ENCODE assay signal across 30 cellular contexts in the genomic region with DNA sequence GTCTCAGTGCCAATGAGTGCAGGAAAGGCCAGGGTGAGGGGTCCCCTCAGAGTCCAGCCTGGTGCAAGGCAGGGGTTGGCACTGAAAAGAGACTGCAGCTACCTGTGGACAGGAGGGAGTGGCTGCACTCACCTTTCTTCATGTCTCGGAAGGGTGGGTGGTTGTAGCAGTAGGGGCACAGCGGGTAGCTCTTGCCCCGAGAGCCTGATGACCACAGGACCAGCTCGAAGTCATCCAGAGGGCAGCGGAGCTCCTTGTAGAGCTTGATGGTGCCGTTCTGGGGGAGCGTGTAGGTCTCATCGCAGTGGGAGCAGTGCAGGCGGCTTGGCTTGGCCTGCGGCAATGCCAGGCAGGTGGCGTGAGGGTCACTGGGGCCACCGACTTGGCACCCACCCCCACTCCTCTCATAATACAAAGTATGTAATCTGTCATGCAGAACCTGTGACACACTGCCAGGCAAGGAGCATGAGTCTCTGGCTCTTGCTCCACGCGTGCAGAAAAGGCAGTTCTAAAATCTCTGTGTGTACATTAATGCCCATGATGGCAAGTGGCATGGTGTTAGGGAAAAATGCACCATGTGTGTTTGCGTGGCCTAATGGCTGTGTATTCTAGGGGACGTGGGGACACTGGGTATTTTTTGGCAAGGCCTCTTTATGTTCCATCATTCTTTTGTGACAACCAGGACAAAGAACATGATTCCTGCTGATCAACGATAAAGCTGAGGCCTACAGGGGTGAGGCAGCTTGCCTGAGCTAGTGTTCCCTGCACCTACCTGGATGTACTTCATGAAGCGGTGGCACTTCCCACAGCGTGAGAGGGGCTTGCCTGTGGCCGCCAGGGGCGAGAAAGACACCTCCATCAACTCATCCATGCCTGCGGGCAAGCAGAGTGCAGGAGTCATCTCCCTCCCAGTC.
"Had no signal": no experiment of that assay in that cellular context is flagged by ENCODE, and none has a peak within 500 bp of the region (broad histone marks: within the 10 kb centered on the region; RNA-seq: fewer than 3 reads in every experiment).

No MANE protein-coding gene starts in this region.

- ATAC-seq: activated CD4-positive, alpha-beta T cell treated with anti-CD3 and anti-CD28 coated beads for 36 hours; activated CD4-positive, CD25-positive, alpha-beta regulatory T cell treated with anti-CD3 and anti-CD28 coated beads, Interleukin-2, amount 50 U/mL, for 24 hours; activated CD8-positive, alpha-beta T cell treated with anti-CD3 and anti-CD28 coated beads, Interleukin-2, amount 10 ng/mL, durations not matched to agents 7 days and 5 days; body of pancreas; WTC11 had no signal

- H3K36me3 Mint-ChIP-seq: activated naive CD4-positive, alpha-beta T cell treated with anti-CD3 and anti-CD28 coated beads, Interleukin-2, amount 50 U/mL, for 72 hours had no signal

- H3K27ac Mint-ChIP-seq: activated CD4-positive, alpha-beta T cell treated with anti-CD3 and anti-CD28 coated beads for 36 hours; activated CD4-positive, alpha-beta T cell treated with anti-CD3 and anti-CD28 coated beads, Interleukin-2, amount 10 ng/mL, durations not matched to agents 7 days and 5 days; activated CD8-positive, alpha-beta T cell treated with anti-CD3 and anti-CD28 coated beads, Interleukin-2, amount 10 ng/mL, durations not matched to agents 7 days and 5 days; activated T-cell treated with anti-CD3 and anti-CD28 coated beads, Interleukin-2, amount 50 U/mL, for 24 hours; activated T-helper 2 cell treated with anti-CD3 and anti-CD28 coated beads, Interferon-gamma antibody, Interleukin-2, Interleukin-4, amounts not matched to agents 10 μg/mL and 5 μg/mL and 100 μg/mL, durations not matched to agents 14 hours and 24 hours and 36 hours; T-helper 1 cell treated with Interleukin-12 subunit alpha and Interleukin-12 subunit beta and Interleukin-4 antibody, amounts not matched to agents 30 μg/mL and 1 μg/mL, for 36 hours; T-helper 2 cell treated with Interferon-gamma antibody and Interleukin-4, amounts not matched to agents 5 μg/mL and 100 μg/mL, for 36 hours; WTC11 had no signal

- H3K4me3 Mint-ChIP-seq: activated CD4-positive, alpha-beta T cell treated with anti-CD3 and anti-CD28 coated beads for 36 hours; activated CD4-positive, alpha-beta T cell treated with anti-CD3 and anti-CD28 coated beads, Interleukin-2, amount 10 ng/mL, durations not matched to agents 7 days and 5 days; activated CD8-positive, alpha-beta T cell treated with anti-CD3 and anti-CD28 coated beads, Interleukin-2, amount 10 ng/mL, durations not matched to agents 7 days and 5 days; activated T-cell treated with anti-CD3 and anti-CD28 coated beads, Interleukin-2, amount 50 U/mL, for 24 hours; T-helper 1 cell treated with Interleukin-12 subunit alpha and Interleukin-12 subunit beta and Interleukin-4 antibody, amounts not matched to agents 30 μg/mL and 1 μg/mL, for 36 hours; T-helper 2 cell treated with Interferon-gamma antibody and Interleukin-4, amounts not matched to agents 5 μg/mL and 100 μg/mL, for 36 hours; WTC11 had no signal

- H3K36me3 ChIP-seq: breast epithelium had no signal

- H3K27ac ChIP-seq: adrenal gland, body of pancreas, breast epithelium, SJSA1 had no signal

- H3K27me3 Mint-ChIP-seq: activated CD4-positive, alpha-beta T cell treated with anti-CD3 and anti-CD28 coated beads for 36 hours; activated CD4-positive, alpha-beta T cell treated with anti-CD3 and anti-CD28 coated beads, Interleukin-2, amount 10 ng/mL, durations not matched to agents 7 days and 5 days; activated T-cell treated with anti-CD3 and anti-CD28 coated beads, Interleukin-2, amount 50 U/mL, for 24 hours had no signal

- H3K4me2 ChIP-seq: SK-N-SH had no signal

- H3K4me1 Mint-ChIP-seq: activated CD4-positive, alpha-beta T cell treated with anti-CD3 and anti-CD28 coated beads for 36 hours; activated CD4-positive, alpha-beta T cell treated with anti-CD3 and anti-CD28 coated beads, Interleukin-2, amount 10 ng/mL, durations not matched to agents 7 days and 5 days; WTC11 had no signal

- H3K4me3 ChIP-seq: adrenal gland, body of pancreas, breast epithelium, SJSA1 had no signal

- H3K9me3 ChIP-seq: adrenal gland, body of pancreas, breast epithelium, SJSA1, SK-N-SH had no signal

- DNase-seq: activated CD4-positive, alpha-beta T cell treated with anti-CD3 and anti-CD28 coated beads for 36 hours; activated CD4-positive, alpha-beta T cell treated with anti-CD3 and anti-CD28 coated beads, Interleukin-2, amount 10 ng/mL, durations not matched to agents 7 days and 5 days; activated CD4-positive, alpha-beta T cell treated with anti-CD3 and anti-CD28 coated beads, Interleukin-2, amount 50 U/mL, for 48 hours; activated CD8-positive, alpha-beta T cell treated with anti-CD3 and anti-CD28 coated beads, Interleukin-2, amount 10 ng/mL, durations not matched to agents 7 days and 5 days; activated gamma-delta T cell; activated naive CD4-positive, alpha-beta T cell treated with Interleukin-2 at 50 U/mL for 16 hours; activated T-cell treated with anti-CD3 and anti-CD28 coated beads, Interleukin-2, amount 50 U/mL, for 24 hours; adrenal gland; body of pancreas; Karpas-422; KBM-7; NCI-H1105; NCI-H1436; NCI-H1694; NCI-H1930; NCI-H2081 treated with DMSO at 0.1 percent for 48 hours; NCI-H226; NCI-H524 treated with DMSO at 0.1 percent for 48 hours; SHP77 treated with DMSO at 0.1 percent for 48 hours; SK-N-SH had no signal

- H3K4me1 ChIP-seq: body of pancreas, breast epithelium, SJSA1 had no signal

- H3K9me3 Mint-ChIP-seq: activated CD4-positive, alpha-beta T cell treated with anti-CD3 and anti-CD28 coated beads, Interleukin-2, amount 10 ng/mL, durations not matched to agents 7 days and 5 days; activated naive CD4-positive, alpha-beta T cell treated with anti-CD3 and anti-CD28 coated beads, Interleukin-2, amount 50 U/mL, for 72 hours; activated T-cell treated with anti-CD3 and anti-CD28 coated beads, Interleukin-2, amount 50 U/mL, for 24 hours; activated T-helper 2 cell treated with anti-CD3 and anti-CD28 coated beads, Interferon-gamma antibody, Interleukin-2, Interleukin-4, amounts not matched to agents 10 μg/mL and 5 μg/mL and 100 μg/mL, durations not matched to agents 14 hours and 24 hours and 36 hours; T-helper 1 cell treated with Interleukin-12 subunit alpha and Interleukin-12 subunit beta and Interleukin-4 antibody, amounts not matched to agents 30 μg/mL and 1 μg/mL, for 36 hours; T-helper 2 cell treated with Interferon-gamma antibody and Interleukin-4, amounts not matched to agents 5 μg/mL and 100 μg/mL, for 36 hours; WTC11 had no signal

- H3K27me3 ChIP-seq: adrenal gland, body of pancreas, breast epithelium, SJSA1 had no signal

- FAIRE-seq: astrocyte, TTC549 had no signal

- H3K9ac ChIP-seq: SK-N-SH had no signal
